19 cellular contexts compared by ENCODE assay signal in the genomic region with DNA sequence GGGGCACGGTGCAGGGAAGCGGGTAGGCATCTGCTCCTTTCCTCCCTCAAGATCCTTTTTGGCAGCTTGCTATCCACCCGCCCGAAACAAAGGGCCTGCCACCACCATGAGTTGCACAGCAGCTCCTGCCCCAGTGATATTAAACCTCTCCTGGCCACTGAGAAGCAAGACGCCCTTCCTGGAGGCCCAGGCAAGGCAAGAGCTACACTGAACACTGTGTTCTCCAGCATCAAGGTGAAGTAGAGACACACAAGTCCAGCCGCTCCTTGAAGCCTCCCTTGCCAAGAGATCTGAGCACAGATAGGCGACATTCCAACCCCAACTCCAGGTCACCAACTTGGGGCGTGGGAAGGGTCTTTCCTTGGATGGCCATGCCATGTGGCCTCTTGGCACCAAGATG.
A peak's percentile ranks its signal among the peaks of the same experiment; 100 is the strongest.
DNase-seq lines count a peak whose midpoint lies in the region; ATAC-seq, FAIRE-seq and TF ChIP-seq lines count a peak whose summit lies in the region.
"Had no signal": no experiment of that assay in that cellular context is flagged by ENCODE, and none has a peak within 500 bp of the region (broad histone marks: within the 10 kb centered on the region; RNA-seq: fewer than 3 reads in every experiment).

No MANE protein-coding gene starts in this region.

- no peak overlapping the region for H3K14ac ChIP-seq in H9 (ENCODE audit: insufficient read depth, low read length)

- no peak overlapping the region for H3K9ac ChIP-seq in H9 (ENCODE audit: extremely low read depth, insufficient read length, low read length)
- H3K9ac ChIP-seq in kidney (ENCODE audit: low read length in 2 of 2) = no peak overlapping the region
- H3K9ac ChIP-seq: GM23248 had no signal

- no peaks in the 10 kb centered on the region for H3K27me3 Mint-ChIP-seq in H9 (ENCODE audit: low read depth)
- H3K27me3 Mint-ChIP-seq: CD4-positive, alpha-beta T cell had no signal

- H3K27me3 ChIP-seq in H9 (ENCODE audit: insufficient read depth, low read length) (no peaks in the 10 kb centered on the region), stomach (no peaks in the 10 kb centered on the region)

- peaks cover 4 to 5% of the 10 kb centered on the region in 2 experiments; a peak in 3 of 4 replicates for H3K4me1 Mint-ChIP-seq in H9

- no CpG with 5 or more reads among the region's 8 CpGs for WGBS in H9 (ENCODE audit: extremely low coverage, insufficient read length, low lambda C conversion rate)
- WGBS in stomach, 5 donors = 64 to 84% (median 73%) methylated on average over 7 to 8 of the region's 8 CpGs

- H3K36me3 ChIP-seq in kidney (ENCODE audit: control insufficient read depth in 1 of 2, insufficient read depth in 2 of 2, low read length in 2 of 2) (peaks cover 5 to 9% of the 10 kb centered on the region in 2 donors), stomach (peaks cover 39 to 81% (median 74%) of the 10 kb centered on the region in 4 donors)

- TF ChIP-seq POLR2A in stomach (IDR thresholded peaks at IDR 0.05) = no peak
- TF ChIP-seq POLR2A in H54 (IDR thresholded peaks at IDR 0.05; ENCODE audit: low read depth, low read length) = no peak

- H3K79me2 ChIP-seq in H9 (ENCODE audit: insufficient read depth, low read length) = no peaks in the 10 kb centered on the region

- peak overlapping the region in 2 of 3 experiments; percentile 44 to 63; a peak in 3 of 7 replicates for H3K27ac Mint-ChIP-seq in H9
- H3K27ac Mint-ChIP-seq: CD4-positive, alpha-beta T cell had no signal

- no peak overlapping the region for H3K4me2 ChIP-seq in H9 (ENCODE audit: insufficient read depth, insufficient read length, low read length)

- H3K9me3 ChIP-seq in H9 (ENCODE audit: control insufficient read depth, low read depth, low read length) (no peaks in the 10 kb centered on the region), kidney (ENCODE audit: control insufficient read depth in 1 of 2, low read length in 2 of 2) (no peaks in the 10 kb centered on the region), stomach (no peaks in the 10 kb centered on the region)

- no peak overlapping the region for H3K4me3 ChIP-seq in kidney (ENCODE audit: low read length in 2 of 2)
- H3K4me3 ChIP-seq in stomach = no peak overlapping the region
- H3K4me3 ChIP-seq: GM23248 had no signal

- no peak overlapping the region for H2BK12ac ChIP-seq in H9 (ENCODE audit: insufficient read length, low read depth, low read length)

- no peaks in the 10 kb centered on the region for H3K79me1 ChIP-seq in H9 (ENCODE audit: insufficient read depth, low read depth, low read length, poor library complexity, severe bottlenecking)

- no peak overlapping the region for H3K23ac ChIP-seq in H9 (ENCODE audit: insufficient read length, low read depth, low read length)

- DNase-seq in H9 = no peak
- DNase-seq in kidney = peak; percentile 44
- DNase-seq in stomach = no peak
- no peak for DNase-seq in H54 (ENCODE audit: insufficient read length, low spot score)
- no peak for DNase-seq in cerebellar cortex (ENCODE audit: low spot score)
- DNase-seq in GM19239 (ENCODE audit: insufficient read length, low spot score) = no peak
- DNase-seq: ACHN; Calu3; CD4-positive, alpha-beta T cell; DMS79; GM23248; NCI-H2029; NCI-H774; SHP77 had no signal

- no peak overlapping the region for H3K18ac ChIP-seq in H9 (ENCODE audit: insufficient read length, low read depth, low read length)

- FAIRE-seq in kidney (lab: Jason Lieb, UNC) (no peak), H54 (lab: Jason Lieb, UNC) (no peak), GM19239 (lab: Jason Lieb, UNC) (no peak)
- FAIRE-seq: G401.6, GM12891 had no signal

- no peak overlapping the region for H3K56ac ChIP-seq in H9 (ENCODE audit: insufficient read length, low read depth, low read length)

- H3K27ac ChIP-seq in H9 (ENCODE audit: insufficient read length, low read depth, low read length) (no peak overlapping the region), angular gyrus (ENCODE audit: low read depth, low read length) (peak overlapping the region; percentile 18), kidney (ENCODE audit: low read depth in 2 of 2, low read length in 2 of 2) (no peak overlapping the region), stomach (peak overlapping the region in 4 of 5 donors; percentile 32 to 91 (median 46))
- H3K27ac ChIP-seq: GM23248 had no signal

- H3K9me3 Mint-ChIP-seq in H9 = no peaks in the 10 kb centered on the region
- H3K9me3 Mint-ChIP-seq: CD4-positive, alpha-beta T cell had no signal

- no peak overlapping the region for H3K4me3 Mint-ChIP-seq in H9
- H3K4me3 Mint-ChIP-seq: CD4-positive, alpha-beta T cell had no signal

- intact Hi-C loops in kidney (cut with DNase I) = no loop called here
- intact Hi-C loops in stomach (cut with DNase I; ENCODE audit: low total_unique reads) = no loop called here

- H4K91ac ChIP-seq in H9 (ENCODE audit: insufficient read length, low read depth, low read length) = no peak overlapping the region

- no peaks in the 10 kb centered on the region for H4K20me1 ChIP-seq in H9 (ENCODE audit: control insufficient read depth, insufficient read depth, insufficient read length)

- no peak overlapping the region for H2BK120ac ChIP-seq in H9 (ENCODE audit: low read depth, low read length, poor library complexity, severe bottlenecking)

- no peak overlapping the region for H4K8ac ChIP-seq in H9 (replicated peaks; ENCODE audit: insufficient read length, low read depth, low read length)

- H3T11ph ChIP-seq in H9 (ENCODE audit: low read length) = no peak overlapping the region

- H2BK20ac ChIP-seq in H9 (ENCODE audit: low read depth, low read length, poor library complexity, severe bottlenecking) = no peak overlapping the region

- peaks cover 38 to 82% (median 75%) of the 10 kb centered on the region in 3 experiments for H3K36me3 Mint-ChIP-seq in H9 (ENCODE audit: insufficient read depth in 1 of 3, low read depth in 3 of 3)

- no peak overlapping the region for H2BK5ac ChIP-seq in H9 (ENCODE audit: insufficient read length, low read length)

- TF ChIP-seq EP300 in stomach (IDR thresholded peaks at IDR 0.05) = no peak

- no peaks in the 10 kb centered on the region for H3K23me2 ChIP-seq in H9 (ENCODE audit: insufficient read length, low read depth, low read length, poor library complexity, severe bottlenecking)

- H2AK5ac ChIP-seq in H9 (ENCODE audit: insufficient read length, low read length) = no peak overlapping the region

- no peak overlapping the region for H2AFZ ChIP-seq in H9 (ENCODE audit: low read length)
- H2AFZ ChIP-seq: GM23248 had no signal

- ATAC-seq in HG03135 (IDR thresholded peaks at IDR 0.05; ENCODE audit: unreplicated experiment) = no peak
- ATAC-seq: Panc1 had no signal

- TF ChIP-seq CTCF in H9 (conservative IDR thresholded peaks at IDR 0.05) (no peak), kidney (IDR thresholded peaks at IDR 0.05; ENCODE audit: borderline replicate concordance, extremely low read depth, insufficient read depth) (no peak), stomach (IDR thresholded peaks at IDR 0.05) (no peak)

- no peak overlapping the region for H3K4ac ChIP-seq in H9 (ENCODE audit: low read depth, low read length)

- H3K4me1 ChIP-seq in H9 (ENCODE audit: insufficient read depth, low read length) (no peaks in the 10 kb centered on the region), kidney (ENCODE audit: control insufficient read depth in 1 of 2, insufficient read depth in 1 of 2, low read depth in 1 of 2, low read length in 2 of 2) (no peaks in the 10 kb centered on the region), stomach (peaks cover 0 to 54% (median 20%) of the 10 kb centered on the region in 4 donors)

- H4K5ac ChIP-seq in H9 (ENCODE audit: insufficient read length, low read depth, low read length) = no peak overlapping the region

- no peak overlapping the region for H2BK15ac ChIP-seq in H9 (ENCODE audit: low read depth, low read length)

Comparison
In these comparisons a context has a peak if more than half of its experiments do, and no peak if none do; other contexts are left out.
1. H3K27ac ChIP-seq: peak in angular gyrus (single experiment) and stomach (4 of 5); none in H9 (single experiment) and kidney (0 of 2).